8 cellular contexts compared by ENCODE assay signal in the genomic region with DNA sequence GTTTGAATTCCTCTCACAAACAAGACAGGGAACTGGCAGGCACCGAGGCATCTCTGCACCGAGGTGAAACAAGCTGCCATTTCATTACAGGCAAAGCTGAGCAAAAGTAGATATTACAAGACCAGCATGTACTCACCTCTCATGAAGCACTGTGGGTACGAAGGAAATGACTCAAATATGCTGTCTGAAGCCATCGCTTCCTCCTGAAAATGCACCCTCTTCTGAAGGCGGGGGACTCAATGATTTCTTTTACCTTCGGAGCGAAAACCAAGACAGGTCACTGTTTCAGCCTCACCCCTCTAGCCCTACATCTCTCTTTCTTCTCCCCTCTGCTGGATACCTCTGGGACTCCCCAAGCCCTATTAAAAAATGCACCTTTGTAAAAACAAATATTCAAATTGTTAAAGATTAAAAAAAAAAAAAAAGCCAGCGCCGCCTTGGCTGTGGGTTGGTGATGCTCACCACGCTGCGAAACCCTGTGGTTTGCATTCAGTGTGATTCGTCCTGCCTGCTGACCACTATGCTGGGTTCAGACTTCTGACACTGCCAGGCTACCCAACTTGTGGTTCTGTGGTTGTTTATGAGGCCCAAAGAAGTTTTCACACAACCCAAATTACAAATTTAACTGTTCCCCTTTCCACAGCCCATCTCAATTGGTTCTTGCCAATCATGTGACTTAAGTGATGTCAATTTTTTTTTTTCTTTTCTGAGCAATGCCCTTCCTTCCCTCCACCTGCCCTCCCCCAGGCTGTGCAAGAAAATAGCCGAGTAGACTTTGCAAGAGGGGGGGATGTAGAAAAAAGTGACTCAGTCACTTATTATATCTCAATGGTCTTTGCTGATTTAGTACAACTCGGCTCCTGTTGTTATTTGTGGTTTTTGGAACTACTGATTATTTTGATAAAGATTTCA. TPM values are rescaled to one million over a fixed set of nuclear protein-coding genes. Genes with fewer than 3 reads are reported as not detected.
DNase-seq lines count a peak whose midpoint lies in the region; ATAC-seq and TF ChIP-seq lines count a peak whose summit lies in the region.

Gene RUNX1, minus strand, starts transcription at position 597 of the 912 bp plus-strand sequence.

- no peaks in the 10 kb centered on the region for H3K9me3 ChIP-seq in OCI-LY3 (ENCODE audit: insufficient read depth, low read length)

- H3K4me2 ChIP-seq in OCI-LY3 (ENCODE audit: low read length) = peak within 1 kb of the TSS; percentile 97

- intact Hi-C loops in sciatic nerve (cut with DNase I) = no loop called here

- peaks cover 70% of the 10 kb centered on the region for H3K4me1 ChIP-seq in OCI-LY3 (ENCODE audit: low read length)

- peaks cover 7% of the 10 kb centered on the region; the same call in 1 of the 2 replicates for H3K27me3 ChIP-seq in OCI-LY3 (ENCODE audit: low read depth, low read length)

- H3K36me3 ChIP-seq in OCI-LY3 (replicated peaks; ENCODE audit: low read depth, low read length) = peaks cover 25% of the 10 kb centered on the region

- ATAC-seq in GM18505 (IDR thresholded peaks at IDR 0.05; ENCODE audit: unreplicated experiment) = peak; percentile 52
- peak; percentile 57 for ATAC-seq in HG02870 (IDR thresholded peaks at IDR 0.05; ENCODE audit: unreplicated experiment)
- peak; percentile 63 for ATAC-seq in sciatic nerve

- H2AFZ ChIP-seq in OCI-LY3 (ENCODE audit: low read depth, low read length) = no peak within 1 kb of the TSS

- H4K20me1 ChIP-seq in OCI-LY3 (ENCODE audit: insufficient read depth, low read length) = peaks cover 26% of the 10 kb centered on the region

- peak within 1 kb of the TSS; percentile 89 for H3K4me3 ChIP-seq in OCI-LY3 (ENCODE audit: low read length)

- TF ChIP-seq POLR2A in GM18505 (IDR thresholded peaks at IDR 0.05; ENCODE audit: borderline replicate concordance, extremely low read depth, insufficient read depth, insufficient read length) = peak; percentile 69

- no peak for TF ChIP-seq CTCF in OCI-LY3 (IDR thresholded peaks at IDR 0.05; ENCODE audit: low read depth, low read length)

- peaks cover 45% of the 10 kb centered on the region for H3K79me2 ChIP-seq in OCI-LY3 (ENCODE audit: low read length)

- peak within 1 kb of the TSS; percentile 93 for H3K9ac ChIP-seq in OCI-LY3 (ENCODE audit: low read length)

- DNase-seq in activated T-cell treated with anti-CD3 and anti-CD28 coated beads for 48 hours (ENCODE audit: low read depth) (peak; percentile 74), fibroblast of peridontal ligament (ENCODE audit: extremely low read depth) (peak; percentile 89), sciatic nerve (ENCODE audit: low spot score) (no peak), foreskin melanocyte (no peak), NCI-H1092 (lab: John Stamatoyannopoulos, UW) (no peak)

- peak within 1 kb of the TSS; percentile 94 for H3K27ac ChIP-seq in OCI-LY3 (ENCODE audit: low read length)

RNA-seq across cellular contexts. Expression of gene RUNX1, which starts in this region (rescaled TPM):
- 109 TPM for total RNA-seq in sciatic nerve

Comparison
In these comparisons a context has a peak if more than half of its experiments do, and no peak if none do; other contexts are left out.
1. DNase-seq: peak in activated T-cell treated with anti-CD3 and anti-CD28 coated beads for 48 hours (single experiment) and fibroblast of peridontal ligament (single experiment); none in sciatic nerve (single experiment), foreskin melanocyte (single experiment) and NCI-H1092 (single experiment).
2. Peak in every context shown above with its lines, with median percentiles within 50 percentile points of each other: ATAC-seq.